In the genomic region with DNA sequence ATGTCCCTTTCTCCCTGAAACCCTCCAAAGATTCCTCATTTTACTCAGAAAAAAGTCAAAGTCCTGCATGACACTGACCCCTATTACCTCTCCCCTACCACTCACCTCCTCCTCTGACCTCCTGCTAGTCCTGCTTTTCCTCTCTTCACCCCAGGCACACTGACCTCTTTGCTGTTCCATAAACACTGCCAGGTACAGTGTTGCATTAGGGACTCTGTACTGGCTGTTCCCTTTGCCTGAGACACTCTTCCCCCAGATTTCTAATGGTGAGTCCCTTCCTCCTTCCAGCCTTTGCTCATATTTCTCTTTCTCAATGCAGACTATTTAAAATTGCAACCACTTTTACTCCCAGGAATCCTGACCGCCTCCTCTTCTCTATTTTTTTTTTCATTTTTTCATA, we compare ENCODE assay signal across 10 cellular contexts.
"Had no signal": no experiment of that assay in that cellular context is flagged by ENCODE, and none has a peak within 500 bp of the region (broad histone marks: within the 10 kb centered on the region; RNA-seq: fewer than 3 reads in every experiment).

No MANE protein-coding gene starts in this region.

- H3K36me3 Mint-ChIP-seq: IgD-negative memory B cell had no signal

- FAIRE-seq: H54, HepG2 had no signal

- H3K9ac ChIP-seq: KMS-11 had no signal

- H3K27ac ChIP-seq: HL-60, KMS-11 had no signal

- DNase-seq: GOT3, H9, HCEC 1CT, HFFc6, KBM-7 had no signal

- H3K4me3 Mint-ChIP-seq: H9, HFFc6, IgD-negative memory B cell had no signal

- H3K4me2 ChIP-seq: KMS-11 had no signal

- ATAC-seq: HepG2 had no signal

- H3K4me1 Mint-ChIP-seq: H9 had no signal

- H3K9me3 Mint-ChIP-seq: H9, HFFc6 had no signal

- H3K27ac Mint-ChIP-seq: H9, HFFc6, IgD-negative memory B cell had no signal
